ENCODE assay signal across 1 cellular context in the genomic region with DNA sequence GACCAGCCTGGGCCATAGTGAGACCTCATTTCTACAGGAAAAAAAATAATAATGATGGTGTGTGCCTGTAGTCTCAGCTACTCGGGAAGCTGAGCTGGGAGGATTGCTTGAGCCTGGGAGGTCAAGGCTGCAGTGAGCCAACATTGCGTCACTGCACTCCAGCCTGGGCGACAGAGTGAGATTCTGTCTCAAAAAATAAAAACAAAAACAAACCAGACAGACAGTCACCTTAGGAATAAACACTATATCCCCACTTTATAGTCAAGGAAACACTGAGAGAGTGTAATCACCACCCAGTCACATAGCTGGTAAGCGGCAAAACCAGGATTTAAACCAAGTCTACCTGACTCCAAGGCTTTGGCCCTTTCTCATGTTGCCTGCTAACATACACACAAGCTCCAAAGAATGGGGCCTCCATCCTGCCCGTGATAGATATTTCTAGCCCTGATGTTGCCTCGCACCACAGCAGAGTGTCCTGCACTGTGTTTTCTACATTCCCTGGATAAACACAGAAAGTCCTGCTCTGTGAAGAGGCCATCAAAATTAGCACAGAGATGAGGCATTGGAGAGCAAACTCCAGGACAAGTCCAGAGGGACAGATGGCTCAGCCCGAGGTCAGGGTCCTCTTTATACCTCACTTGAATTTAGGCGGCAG.
TF ChIP-seq lines count a peak whose summit lies in the region.

No MANE protein-coding gene starts in this region.

TF ChIP-seq in SK-N-SH, 30 proteins besides CTCF, POLR2A, EP300 and RAD21:
- TF ChIP-seq RFX5 (IDR thresholded peaks at IDR 0.05; ENCODE audit: low read length) = no peak
